20 cellular contexts compared by ENCODE assay signal in genomic region chr9:6909186-6909585, GRCh38.
A peak's percentile ranks its signal among the peaks of the same experiment; 100 is the strongest.
DNase-seq lines count a peak whose midpoint lies in the region; ATAC-seq and TF ChIP-seq lines count a peak whose summit lies in the region.
"Had no signal": no experiment of that assay in that cellular context is flagged by ENCODE, and none has a peak within 500 bp of the region (broad histone marks: within the 10 kb centered on the region; RNA-seq: fewer than 3 reads in every experiment).

No MANE protein-coding gene starts in this region.

- no peak overlapping the region for H3K4me3 Mint-ChIP-seq in activated CD4-positive, alpha-beta T cell treated with anti-CD3 and anti-CD28 coated beads, Interleukin-2, amount 10 ng/mL, durations not matched to agents 24 days and 14 days
- no peak overlapping the region for H3K4me3 Mint-ChIP-seq in activated naive CD8-positive, alpha-beta T cell treated with anti-CD3 and anti-CD28 coated beads, Interleukin-2, amount 50 U/mL, for 24 hours
- H3K4me3 Mint-ChIP-seq: CD4-positive, CD25-positive, alpha-beta regulatory T cell had no signal

- no peaks in the 10 kb centered on the region; the same call in 1 of the 2 replicates for H3K79me2 ChIP-seq in SK-N-SH (ENCODE audit: insufficient read depth)

- intact Hi-C loops in activated CD4-positive, alpha-beta T cell treated with anti-CD3 and anti-CD28 coated beads, Interleukin-2, amount 10 ng/mL, durations not matched to agents 24 days and 14 days (cut with micrococcal nuclease), result no loop called here
- intact Hi-C loops in upper lobe of right lung (cut with DNase I), result no loop called here

- H3K9me3 Mint-ChIP-seq in activated CD4-positive, alpha-beta T cell treated with anti-CD3 and anti-CD28 coated beads, Interleukin-2, amount 10 ng/mL, durations not matched to agents 24 days and 14 days, result no peaks in the 10 kb centered on the region
- no peaks in the 10 kb centered on the region for H3K9me3 Mint-ChIP-seq in activated naive CD8-positive, alpha-beta T cell treated with anti-CD3 and anti-CD28 coated beads, Interleukin-2, amount 50 U/mL, for 24 hours
- H3K9me3 Mint-ChIP-seq: CD4-positive, CD25-positive, alpha-beta regulatory T cell had no signal

- peak; percentile 41 for ATAC-seq in upper lobe of right lung
- ATAC-seq in activated naive CD8-positive, alpha-beta T cell treated with anti-CD3 and anti-CD28 coated beads, Interleukin-2, amount 50 U/mL, for 24 hours, result no peak

- WGBS in SK-N-SH (ENCODE audit: low lambda C conversion rate), result 64% methylated on average over 1 of the region's 1 CpG

- TF ChIP-seq EP300 in SK-N-SH (IDR thresholded peaks at IDR 0.05; ENCODE audit: borderline replicate concordance in 1 of 2, low read depth in 1 of 2, low read length in 1 of 2), result peak in 1 of 2 experiments; percentile 45; a peak in 1 of 4 replicates

- H3K27ac Mint-ChIP-seq in activated CD4-positive, alpha-beta T cell treated with anti-CD3 and anti-CD28 coated beads, Interleukin-2, amount 10 ng/mL, durations not matched to agents 24 days and 14 days, result no peak overlapping the region
- no peak overlapping the region for H3K27ac Mint-ChIP-seq in activated naive CD8-positive, alpha-beta T cell treated with anti-CD3 and anti-CD28 coated beads, Interleukin-2, amount 50 U/mL, for 24 hours

- H3K27me3 Mint-ChIP-seq in activated CD4-positive, alpha-beta T cell treated with anti-CD3 and anti-CD28 coated beads, Interleukin-2, amount 10 ng/mL, durations not matched to agents 24 days and 14 days, result no peaks in the 10 kb centered on the region
- H3K27me3 Mint-ChIP-seq in activated naive CD8-positive, alpha-beta T cell treated with anti-CD3 and anti-CD28 coated beads, Interleukin-2, amount 50 U/mL, for 24 hours, result no peaks in the 10 kb centered on the region
- H3K27me3 Mint-ChIP-seq: CD4-positive, CD25-positive, alpha-beta regulatory T cell had no signal

- no peak for TF ChIP-seq RAD21 in SK-N-SH (IDR thresholded peaks at IDR 0.05; ENCODE audit: low read length)

- peaks cover 0 to 15% of the 10 kb centered on the region in 2 experiments; a peak in 2 of 4 replicates for H3K4me1 ChIP-seq in SK-N-SH (ENCODE audit: control insufficient read depth in 1 of 2, insufficient read depth in 2 of 2, low read depth in 1 of 2, low read length in 1 of 2)
- H3K4me1 ChIP-seq in upper lobe of right lung, result no peaks in the 10 kb centered on the region
- H3K4me1 ChIP-seq: SJSA1 had no signal

- H3K9me3 ChIP-seq in SK-N-SH (no peaks in the 10 kb centered on the region), upper lobe of right lung (no peaks in the 10 kb centered on the region)
- H3K9me3 ChIP-seq: BLaER1, SJSA1 had no signal

- H3K9ac ChIP-seq in SK-N-SH, result no peak overlapping the region
- H3K9ac ChIP-seq: BLaER1 had no signal

- no peaks in the 10 kb centered on the region for H3K9me2 ChIP-seq in SK-N-SH

- H3K4me1 Mint-ChIP-seq in activated CD4-positive, alpha-beta T cell treated with anti-CD3 and anti-CD28 coated beads, Interleukin-2, amount 10 ng/mL, durations not matched to agents 24 days and 14 days, result peaks cover 3% of the 10 kb centered on the region
- H3K4me1 Mint-ChIP-seq in activated naive CD8-positive, alpha-beta T cell treated with anti-CD3 and anti-CD28 coated beads, Interleukin-2, amount 50 U/mL, for 24 hours, result peaks cover 9% of the 10 kb centered on the region

- DNase-seq in activated CD4-positive, alpha-beta T cell treated with anti-CD3 and anti-CD28 coated beads, Interleukin-2, amount 10 ng/mL, durations not matched to agents 24 days and 14 days, result peak; percentile 50
- DNase-seq in activated CD4-positive, alpha-beta T cell treated with anti-CD3 and anti-CD28 coated beads, Interleukin-2, amount 50 U/mL, for 48 hours, result no peak
- no peak for DNase-seq in SK-N-SH
- DNase-seq in kidney tubule cell (ENCODE audit: low spot score), result peak; percentile 61
- no peak for DNase-seq in upper lobe of right lung
- no peak for DNase-seq in SK-N-DZ (ENCODE audit: low spot score)
- DNase-seq in activated gamma-delta T cell (lab: John Stamatoyannopoulos, UW), result no peak
- no peak for DNase-seq in activated naive CD8-positive, alpha-beta T cell treated with anti-CD3 and anti-CD28 coated beads, Interleukin-2, amount 50 U/mL, for 24 hours
- DNase-seq: CD4-positive, CD25-positive, alpha-beta regulatory T cell; Karpas-422; NCI-H1105; NCI-H1436 treated with DMSO at 0.1 percent for 48 hours; NCI-H187 treated with DMSO at 0.1 percent for 48 hours; NCI-H345; NCI-H510A treated with DMSO at 0.1 percent for 48 hours; Right ventricle myocardium superior; RPMI8226 had no signal

- no peaks in the 10 kb centered on the region for H3F3A ChIP-seq in SK-N-SH (replicated peaks; ENCODE audit: insufficient read depth)

- H3K4me3 ChIP-seq in SK-N-SH (ENCODE audit: low read depth in 2 of 2, low read length in 1 of 2) (no peak overlapping the region), upper lobe of right lung (no peak overlapping the region)
- H3K4me3 ChIP-seq: BLaER1, SJSA1 had no signal

- POLR2A ChIA-PET in SK-N-SH (lab: Yijun Ruan, JAX), result interaction anchor here (1.0 kb wide), 1 partner anchor 40 kb away, joined by 4 read pairs; no protein-coding TSS in a partner anchor

- H3K36me3 ChIP-seq in SK-N-SH (replicated peaks in 1 of 2; ENCODE audit: control insufficient read depth in 1 of 2, insufficient read depth in 2 of 2, low read length in 1 of 2) (no peaks in the 10 kb centered on the region), upper lobe of right lung (no peaks in the 10 kb centered on the region)
- H3K36me3 ChIP-seq: SJSA1 had no signal

- H3K27ac ChIP-seq in SK-N-SH (ENCODE audit: low read depth in 2 of 2, low read length in 1 of 2) (no peak overlapping the region; a peak in 1 of 4 replicates), upper lobe of right lung (no peak overlapping the region)
- H3K27ac ChIP-seq: BLaER1, HL-60, SJSA1 had no signal

- H3K27me3 ChIP-seq in SK-N-SH (ENCODE audit: insufficient read depth) (no peaks in the 10 kb centered on the region), upper lobe of right lung (no peaks in the 10 kb centered on the region)
- H3K27me3 ChIP-seq: BLaER1, SJSA1 had no signal

- TF ChIP-seq CTCF in SK-N-SH (IDR thresholded peaks at IDR 0.05) (no peak), upper lobe of right lung (IDR thresholded peaks at IDR 0.05) (no peak)

- no peak overlapping the region for H2AFZ ChIP-seq in SK-N-SH (ENCODE audit: low read depth)

- H4K20me1 ChIP-seq in SK-N-SH (ENCODE audit: insufficient read depth), result no peaks in the 10 kb centered on the region

- CTCF ChIA-PET in SK-N-SH (lab: Yijun Ruan, JAX), result interaction anchor here (0.7 to 2.6 kb wide), 17 partner anchors 9 to 1920 kb away, joined by 3 to 19 read pairs (median 4); no protein-coding TSS in a partner anchor

- H3K4me2 ChIP-seq in SK-N-SH, result no peak overlapping the region
- H3K4me2 ChIP-seq: BLaER1 had no signal

- H3K36me3 Mint-ChIP-seq in activated CD4-positive, alpha-beta T cell treated with anti-CD3 and anti-CD28 coated beads, Interleukin-2, amount 10 ng/mL, durations not matched to agents 24 days and 14 days (ENCODE audit: low read depth), result peaks cover 3% of the 10 kb centered on the region
- no peaks in the 10 kb centered on the region for H3K36me3 Mint-ChIP-seq in activated naive CD8-positive, alpha-beta T cell treated with anti-CD3 and anti-CD28 coated beads, Interleukin-2, amount 50 U/mL, for 24 hours (ENCODE audit: low read depth)

TF ChIP-seq in SK-N-SH, 30 proteins besides CTCF, POLR2A, EP300 and RAD21:
- TF ChIP-seq ELF1 (IDR thresholded peaks at IDR 0.05) (no peak), RCOR1 (IDR thresholded peaks at IDR 0.05; ENCODE audit: low read length) (peak; percentile 24; the same call in 1 of the 2 replicates)

Comparison
In these comparisons a context has a peak if more than half of its experiments do, and no peak if none do; other contexts are left out.
1. DNase-seq: peak in activated CD4-positive, alpha-beta T cell treated with anti-CD3 and anti-CD28 coated beads, Interleukin-2, amount 10 ng/mL, durations not matched to agents 24 days and 14 days (single experiment) and kidney tubule cell (single experiment); none in activated CD4-positive, alpha-beta T cell treated with anti-CD3 and anti-CD28 coated beads, Interleukin-2, amount 50 U/mL, for 48 hours (0 of 2), SK-N-SH (single experiment), upper lobe of right lung (single experiment), SK-N-DZ (single experiment), activated gamma-delta T cell (single experiment) and activated naive CD8-positive, alpha-beta T cell treated with anti-CD3 and anti-CD28 coated beads, Interleukin-2, amount 50 U/mL, for 24 hours (single experiment).